ENCODE assay signal across 2 cellular contexts in genomic region chr5:171384416-171384815, GRCh38. TPM values are rescaled to one million over a fixed set of nuclear protein-coding genes. Genes with fewer than 3 reads are reported as not detected.
"Had no signal": no experiment of that assay in that cellular context is flagged by ENCODE, and none has a peak within 500 bp of the region (broad histone marks: within the 10 kb centered on the region; RNA-seq: fewer than 3 reads in every experiment).

No MANE protein-coding gene starts in this region.

RNA-seq across cellular contexts. Expression of gene FGF18, which starts 35.0 kb away (rescaled TPM):
- total RNA-seq: smooth muscle cell had no signal
- polyA plus RNA-seq: naive thymus-derived CD8-positive, alpha-beta T cell had no signal
